In the genomic region with DNA sequence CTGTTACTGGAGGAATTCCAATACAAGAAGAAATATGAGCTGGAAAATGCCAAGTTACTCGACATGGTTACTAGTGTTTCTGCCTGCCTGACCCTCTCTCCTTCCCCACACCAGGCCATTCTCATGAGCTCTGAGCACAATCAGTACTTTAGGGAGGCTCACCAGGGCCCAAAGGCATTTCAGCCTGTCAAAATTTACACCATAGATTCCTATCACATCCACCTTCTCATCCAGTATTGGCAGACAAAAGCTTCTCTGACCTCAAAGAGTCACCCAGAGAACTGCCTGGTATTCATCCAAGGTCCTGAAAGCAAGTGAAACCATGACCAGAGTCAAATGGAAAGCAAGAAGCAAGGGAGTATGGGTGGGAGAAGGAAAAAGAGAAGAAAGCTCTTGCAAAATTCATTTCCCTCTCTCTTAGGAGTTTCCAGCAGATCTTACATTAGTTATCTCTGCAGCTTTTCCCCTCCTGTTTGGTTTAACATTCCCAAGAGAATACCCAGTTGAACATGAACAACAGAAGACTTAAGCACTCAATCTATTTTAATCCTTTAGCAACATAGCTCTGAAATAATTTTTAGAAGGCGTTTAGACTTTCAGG, we compare ENCODE assay signal across 19 cellular contexts. TPM values are rescaled to one million over a fixed set of nuclear protein-coding genes. Genes with fewer than 3 reads are reported as not detected.
DNase-seq lines count a peak whose midpoint lies in the region; ATAC-seq and TF ChIP-seq lines count a peak whose summit lies in the region.
"Had no signal": no experiment of that assay in that cellular context is flagged by ENCODE, and none has a peak within 500 bp of the region (broad histone marks: within the 10 kb centered on the region; RNA-seq: fewer than 3 reads in every experiment).

No MANE protein-coding gene starts in this region.

- H3K27me3 ChIP-seq in right atrium auricular region = no peaks in the 10 kb centered on the region
- H3K27me3 ChIP-seq: ascending aorta had no signal

- H3K4me3 ChIP-seq in right atrium auricular region = no peak overlapping the region
- H3K4me3 ChIP-seq: A549, ascending aorta had no signal

- TF ChIP-seq CTCF in right atrium auricular region (IDR thresholded peaks at IDR 0.05) = no peak

- peaks cover 0 to 15% of the 10 kb centered on the region in 2 donors for H3K4me1 ChIP-seq in right atrium auricular region
- H3K4me1 ChIP-seq: A549 had no signal

- H3K27ac ChIP-seq in right atrium auricular region = peak overlapping the region in 1 of 2 donors; percentile 25
- H3K27ac ChIP-seq: A549, ascending aorta had no signal

- intact Hi-C loops in Right ventricle myocardium inferior (cut with DNase I) = no loop called here

- H3K36me3 ChIP-seq in right atrium auricular region = no peaks in the 10 kb centered on the region
- H3K36me3 ChIP-seq: ascending aorta had no signal

- H3K9me3 ChIP-seq in right atrium auricular region = no peaks in the 10 kb centered on the region
- H3K9me3 ChIP-seq: A549, ascending aorta had no signal

- peak; percentile 58 for ATAC-seq in Right ventricle myocardium inferior
- ATAC-seq in GM19452 (IDR thresholded peaks at IDR 0.05; ENCODE audit: unreplicated experiment) = no peak
- no peak for ATAC-seq in HG03469 (IDR thresholded peaks at IDR 0.05; ENCODE audit: unreplicated experiment)
- ATAC-seq: A549; activated T-cell treated with anti-CD3 and anti-CD28 coated beads, Interleukin-2, amount 50 U/mL, for 72 hours; effector memory CD8-positive, alpha-beta T cell had no signal

- DNase-seq in Right ventricle myocardium inferior (ENCODE audit: missing footprints) (no peak), right atrium auricular region (ENCODE audit: low spot score) (no peak), iris pigment epithelial cell (ENCODE audit: low read depth) (peak; percentile 3), pons (ENCODE audit: low spot score) (peak; percentile 65), HT-29 (ENCODE audit: low spot score) (no peak), 8988T (no peak)
- DNase-seq: activated CD8-positive, alpha-beta memory T cell treated with anti-CD3 and anti-CD28 coated beads for 24 hours; activated naive CD4-positive, alpha-beta T cell treated with anti-CD3 and anti-CD28 coated beads, Interleukin-2, amount 10 ng/mL, durations not matched to agents 7 days and 5 days; activated T-cell treated with anti-CD3 and anti-CD28 coated beads, Interleukin-2, amount 50 U/mL, for 72 hours; effector memory CD8-positive, alpha-beta T cell; EL; Kasumi-1; NCI-H1105 treated with DMSO at 0.1 percent for 48 hours; stimulated activated CD4-positive, alpha-beta T cell treated with anti-CD3 and anti-CD28 coated beads, Interleukin-2, amount 100 ng/mL, for 24 hours; stimulated activated naive CD4-positive, alpha-beta T cell treated with Interleukin-2 at 50 U/mL for 16 hours had no signal

RNA-seq across cellular contexts. Expression of a gene that starts 58.7 kb away (rescaled TPM):
- total RNA-seq in Right ventricle myocardium inferior = 250 TPM
- total RNA-seq in right atrium auricular region = 100 to 1,000 TPM; 225 to 229 TPM
- total RNA-seq in HT-29 (2014; rRNA removed; shearing (Covaris generic)) = not detected in 2 replicates

Comparison
In these comparisons a context has a peak if more than half of its experiments do, and no peak if none do; other contexts are left out.
1. DNase-seq: peak in iris pigment epithelial cell (single experiment) and pons (single experiment); none in Right ventricle myocardium inferior (single experiment), right atrium auricular region (single experiment), HT-29 (single experiment) and 8988T (single experiment).
2. RNA of a gene that starts 58.7 kb away (total RNA-seq): 250 TPM in Right ventricle myocardium inferior (single experiment) and 225 to 229 TPM in right atrium auricular region; not detected in HT-29; every median in the first group is over 100 times any median in the second.